ENCODE assay signal across 1 cellular context in the genomic region with DNA sequence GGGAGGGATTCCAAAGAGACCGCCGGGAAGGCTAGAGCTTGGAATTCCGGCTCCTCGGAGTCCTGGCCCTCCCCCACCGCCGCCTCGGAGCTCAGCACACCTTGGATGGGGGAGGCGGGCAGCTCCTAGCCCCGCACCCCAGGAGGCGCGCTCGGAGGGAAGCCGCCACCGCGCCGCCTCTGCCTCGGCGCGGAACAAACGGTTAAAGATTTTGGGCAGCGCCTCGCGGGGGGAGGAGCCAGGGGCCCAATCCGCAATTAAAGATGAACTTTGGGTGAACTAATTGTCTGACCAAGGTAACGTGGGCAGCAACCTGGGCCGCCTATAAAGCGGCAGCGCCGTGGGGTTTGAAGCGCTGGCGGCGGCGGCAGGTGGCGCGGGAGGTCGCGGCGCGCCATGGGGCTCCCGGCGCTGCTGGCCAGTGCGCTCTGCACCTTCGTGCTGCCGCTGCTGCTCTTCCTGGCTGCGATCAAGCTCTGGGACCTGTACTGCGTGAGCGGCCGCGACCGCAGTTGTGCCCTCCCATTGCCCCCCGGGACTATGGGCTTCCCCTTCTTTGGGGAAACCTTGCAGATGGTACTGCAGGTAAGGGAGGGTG.
TF ChIP-seq lines count a peak whose summit lies in the region.

A gene with protein sequence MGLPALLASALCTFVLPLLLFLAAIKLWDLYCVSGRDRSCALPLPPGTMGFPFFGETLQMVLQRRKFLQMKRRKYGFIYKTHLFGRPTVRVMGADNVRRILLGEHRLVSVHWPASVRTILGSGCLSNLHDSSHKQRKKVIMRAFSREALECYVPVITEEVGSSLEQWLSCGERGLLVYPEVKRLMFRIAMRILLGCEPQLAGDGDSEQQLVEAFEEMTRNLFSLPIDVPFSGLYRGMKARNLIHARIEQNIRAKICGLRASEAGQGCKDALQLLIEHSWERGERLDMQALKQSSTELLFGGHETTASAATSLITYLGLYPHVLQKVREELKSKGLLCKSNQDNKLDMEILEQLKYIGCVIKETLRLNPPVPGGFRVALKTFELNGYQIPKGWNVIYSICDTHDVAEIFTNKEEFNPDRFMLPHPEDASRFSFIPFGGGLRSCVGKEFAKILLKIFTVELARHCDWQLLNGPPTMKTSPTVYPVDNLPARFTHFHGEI (plus strand): TSS at position 355 of the 598 bp plus-strand sequence. CDS start 42 bp downstream, at position 397.

TF ChIP-seq in GM12878, 131 proteins besides CTCF, POLR2A, EP300 and RAD21 (continued from another document):
- no peak for TF ChIP-seq IKZF2 (IDR thresholded peaks at IDR 0.05)
- TF ChIP-seq, protein P1, sequence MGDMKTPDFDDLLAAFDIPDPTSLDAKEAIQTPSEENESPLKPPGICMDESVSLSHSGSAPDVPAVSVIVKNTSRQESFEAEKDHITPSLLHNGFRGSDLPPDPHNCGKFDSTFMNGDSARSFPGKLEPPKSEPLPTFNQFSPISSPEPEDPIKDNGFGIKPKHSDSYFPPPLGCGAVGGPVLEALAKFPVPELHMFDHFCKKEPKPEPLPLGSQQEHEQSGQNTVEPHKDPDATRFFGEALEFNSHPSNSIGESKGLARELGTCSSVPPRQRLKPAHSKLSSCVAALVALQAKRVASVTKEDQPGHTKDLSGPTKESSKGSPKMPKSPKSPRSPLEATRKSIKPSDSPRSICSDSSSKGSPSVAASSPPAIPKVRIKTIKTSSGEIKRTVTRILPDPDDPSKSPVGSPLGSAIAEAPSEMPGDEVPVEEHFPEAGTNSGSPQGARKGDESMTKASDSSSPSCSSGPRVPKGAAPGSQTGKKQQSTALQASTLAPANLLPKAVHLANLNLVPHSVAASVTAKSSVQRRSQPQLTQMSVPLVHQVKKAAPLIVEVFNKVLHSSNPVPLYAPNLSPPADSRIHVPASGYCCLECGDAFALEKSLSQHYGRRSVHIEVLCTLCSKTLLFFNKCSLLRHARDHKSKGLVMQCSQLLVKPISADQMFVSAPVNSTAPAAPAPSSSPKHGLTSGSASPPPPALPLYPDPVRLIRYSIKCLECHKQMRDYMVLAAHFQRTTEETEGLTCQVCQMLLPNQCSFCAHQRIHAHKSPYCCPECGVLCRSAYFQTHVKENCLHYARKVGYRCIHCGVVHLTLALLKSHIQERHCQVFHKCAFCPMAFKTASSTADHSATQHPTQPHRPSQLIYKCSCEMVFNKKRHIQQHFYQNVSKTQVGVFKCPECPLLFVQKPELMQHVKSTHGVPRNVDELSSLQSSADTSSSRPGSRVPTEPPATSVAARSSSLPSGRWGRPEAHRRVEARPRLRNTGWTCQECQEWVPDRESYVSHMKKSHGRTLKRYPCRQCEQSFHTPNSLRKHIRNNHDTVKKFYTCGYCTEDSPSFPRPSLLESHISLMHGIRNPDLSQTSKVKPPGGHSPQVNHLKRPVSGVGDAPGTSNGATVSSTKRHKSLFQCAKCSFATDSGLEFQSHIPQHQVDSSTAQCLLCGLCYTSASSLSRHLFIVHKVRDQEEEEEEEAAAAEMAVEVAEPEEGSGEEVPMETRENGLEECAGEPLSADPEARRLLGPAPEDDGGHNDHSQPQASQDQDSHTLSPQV (IDR thresholded peaks at IDR 0.05): no peak
